Comparison of ENCODE assay signal across 8 cellular contexts in genomic region chr22:37643225-37643847, GRCh38. TPM values are rescaled to one million over a fixed set of nuclear protein-coding genes. Genes with fewer than 3 reads are reported as not detected.
A peak's percentile ranks its signal among the peaks of the same experiment; 100 is the strongest.
DNase-seq lines count a peak whose midpoint lies in the region; ATAC-seq lines count a peak whose summit lies in the region.

No MANE protein-coding gene starts in this region.

- peak overlapping the region; percentile 68 to 91 (median 88) for H3K27ac Mint-ChIP-seq in CD4-positive, alpha-beta memory T cell
- peak overlapping the region; percentile 71 for H3K27ac Mint-ChIP-seq in dendritic cell treated with granulocyte-macrophage colony-stimulating factor and Interleukin-4, amounts not matched to agents 40 ng/mL and 50 ng/mL, for 4 days

- POLR2A ChIA-PET in CD4-positive, alpha-beta memory T cell (lab: Charles Lee; ENCODE audit: partially characterized antibody): interaction anchor here (0.6 to 12.1 kb wide), 13 partner anchors 14 to 1056 kb away, joined by 3 to 247 read pairs (median 7); partner anchors contain the start of genes GGA1, LGALS1, NOL12 and PDXP

- ATAC-seq in GM18858 (IDR thresholded peaks at IDR 0.05; ENCODE audit: unreplicated experiment): no peak

- peak; percentile 75 to 84 (median 80) for DNase-seq in CD4-positive, alpha-beta memory T cell
- DNase-seq in HAP-1 (ENCODE audit: low spot score in 2 of 2): peak; percentile 41 to 93
- peak; percentile 10 for DNase-seq in NCI-H446 treated with DMSO at 0.1 percent for 48 hours (lab: John Stamatoyannopoulos, UW)
- peak; percentile 82 to 83 for DNase-seq in activated CD4-positive, alpha-beta T cell treated with anti-CD3 and anti-CD28 coated beads, Interleukin-2, amount 50 U/mL, for 24 hours (ENCODE audit: low read depth in 1 of 2, low spot score in 1 of 2)
- peak; percentile 67 to 80 for DNase-seq in lung microvascular endothelial cell (ENCODE audit: low read depth in 2 of 2)
- DNase-seq in stimulated activated CD8-positive, alpha-beta memory T cell treated with anti-CD3 and anti-CD28 coated beads, Interleukin-12 subunit alpha, Interleukin-12 subunit beta, amount 100 ng/mL, for 4 hours (ENCODE audit: low read depth): peak; percentile 64

- H3K9me3 ChIP-seq in CD4-positive, alpha-beta memory T cell (ENCODE audit: control insufficient read depth in 1 of 2, low read length in 2 of 2): no peaks in the 10 kb centered on the region
- H3K9me3 ChIP-seq in HAP-1: no peaks in the 10 kb centered on the region

- intact Hi-C loops in CD4-positive, alpha-beta memory T cell (cut with micrococcal nuclease): loop anchor here (1.0 kb wide), 3 partner anchors 20 to 38 kb away; no protein-coding TSS in a partner anchor
- intact Hi-C loops in dendritic cell treated with granulocyte-macrophage colony-stimulating factor and Interleukin-4, amounts not matched to agents 40 ng/mL and 50 ng/mL, for 4 days (cut with micrococcal nuclease): loop anchor here (5.0 kb wide), 1 partner anchor 39 kb away; no protein-coding TSS in a partner anchor

- in situ Hi-C loops in HAP-1 (cut with MboI; ENCODE audit: low sequenced_read_pairs): no loop called here

- peaks cover 44% of the 10 kb centered on the region for H3K4me1 ChIP-seq in CD4-positive, alpha-beta memory T cell (ENCODE audit: insufficient read depth, low read length)
- H3K4me1 ChIP-seq in HAP-1: peaks cover 5% of the 10 kb centered on the region; the same call in 1 of the 2 replicates

- H3K4me3 Mint-ChIP-seq in CD4-positive, alpha-beta memory T cell: peak overlapping the region; percentile 15 to 82 (median 58)
- peak overlapping the region; percentile 40 for H3K4me3 Mint-ChIP-seq in dendritic cell treated with granulocyte-macrophage colony-stimulating factor and Interleukin-4, amounts not matched to agents 40 ng/mL and 50 ng/mL, for 4 days

- H3K36me3 Mint-ChIP-seq in CD4-positive, alpha-beta memory T cell: peaks cover 22 to 53% of the 10 kb centered on the region in 2 donors
- peaks cover 92% of the 10 kb centered on the region for H3K36me3 Mint-ChIP-seq in dendritic cell treated with granulocyte-macrophage colony-stimulating factor and Interleukin-4, amounts not matched to agents 40 ng/mL and 50 ng/mL, for 4 days (ENCODE audit: low read depth)

- no peaks in the 10 kb centered on the region for H3K27me3 ChIP-seq in CD4-positive, alpha-beta memory T cell (ENCODE audit: insufficient read depth, low read length)
- H3K27me3 ChIP-seq in HAP-1 (ENCODE audit: low read depth): no peaks in the 10 kb centered on the region

- H3K36me3 ChIP-seq in CD4-positive, alpha-beta memory T cell (ENCODE audit: insufficient read depth, low read length): peaks cover 62% of the 10 kb centered on the region
- H3K36me3 ChIP-seq in HAP-1 (replicated peaks): peaks cover 13% of the 10 kb centered on the region; the same call in 1 of the 2 replicates

- no peaks in the 10 kb centered on the region for H3K27me3 Mint-ChIP-seq in CD4-positive, alpha-beta memory T cell
- H3K27me3 Mint-ChIP-seq in dendritic cell treated with granulocyte-macrophage colony-stimulating factor and Interleukin-4, amounts not matched to agents 40 ng/mL and 50 ng/mL, for 4 days: no peaks in the 10 kb centered on the region

- H3K27ac ChIP-seq in CD4-positive, alpha-beta memory T cell (ENCODE audit: low read depth, low read length): peak overlapping the region; percentile 45

- no peak overlapping the region for H3K4me3 ChIP-seq in CD4-positive, alpha-beta memory T cell (ENCODE audit: low read length in 2 of 2)
- H3K4me3 ChIP-seq in HAP-1: no peak overlapping the region

- CTCF ChIA-PET in CD4-positive, alpha-beta memory T cell (lab: Charles Lee; ENCODE audit: partially characterized antibody): interaction anchor here (0.9 to 20.3 kb wide), 9 partner anchors 16 to 253 kb away, joined by 3 to 558 read pairs (median 12); partner anchors contain the start of genes GGA1, LGALS1, NOL12 and PDXP

- H3K4me1 Mint-ChIP-seq in CD4-positive, alpha-beta memory T cell: peaks cover 16 to 49% (median 32%) of the 10 kb centered on the region in 4 donors
- H3K4me1 Mint-ChIP-seq in dendritic cell treated with granulocyte-macrophage colony-stimulating factor and Interleukin-4, amounts not matched to agents 40 ng/mL and 50 ng/mL, for 4 days (ENCODE audit: low read depth): peaks cover 55% of the 10 kb centered on the region

- no peaks in the 10 kb centered on the region for H3K9me3 Mint-ChIP-seq in CD4-positive, alpha-beta memory T cell
- no peaks in the 10 kb centered on the region for H3K9me3 Mint-ChIP-seq in dendritic cell treated with granulocyte-macrophage colony-stimulating factor and Interleukin-4, amounts not matched to agents 40 ng/mL and 50 ng/mL, for 4 days

RNA-seq across cellular contexts. Expression of gene SH3BP1, which starts 3.9 kb away (rescaled TPM):
- 10 to 100 TPM; 84.0 to 89.2 TPM for total RNA-seq in CD4-positive, alpha-beta memory T cell
- polyA plus RNA-seq in CD4-positive, alpha-beta memory T cell: 10 to 100 TPM; 17.6 to 30.3 TPM
- 0.40 and 0.87 TPM in 2 replicates for total RNA-seq in lung microvascular endothelial cell

RNA-seq across cellular contexts. Expression of gene PDXP, which starts 15.2 kb away (rescaled TPM):
- 1 to 10 TPM; 7.3 to 9.8 TPM for total RNA-seq in CD4-positive, alpha-beta memory T cell
- 1 to 10 TPM in 1 of 2 donors, under 1 TPM in 1; 0.38 to 7.1 TPM for polyA plus RNA-seq in CD4-positive, alpha-beta memory T cell
- total RNA-seq in lung microvascular endothelial cell: 5.0 and 6.7 TPM in 2 replicates

RNA-seq across cellular contexts. Expression of gene LGALS1, which starts 32.1 kb away (rescaled TPM):
- 10 to 100 TPM; 64.8 to 68.7 TPM for total RNA-seq in CD4-positive, alpha-beta memory T cell
- 100 to 1,000 TPM; 315 to 358 TPM for polyA plus RNA-seq in CD4-positive, alpha-beta memory T cell
- 2,589 and 6,877 TPM in 2 replicates for total RNA-seq in lung microvascular endothelial cell

RNA-seq across cellular contexts. Expression of gene GGA1, which starts 34.7 kb away (rescaled TPM):
- total RNA-seq in CD4-positive, alpha-beta memory T cell: 100 to 1,000 TPM; 108 to 109 TPM
- 10 to 100 TPM; 16.3 to 26.7 TPM for polyA plus RNA-seq in CD4-positive, alpha-beta memory T cell
- 29.2 and 85.3 TPM in 2 replicates for total RNA-seq in lung microvascular endothelial cell

RNA-seq across cellular contexts. Expression of gene NOL12, which starts 42.8 kb away (rescaled TPM):
- 10 to 100 TPM; 50.3 to 52.0 TPM for total RNA-seq in CD4-positive, alpha-beta memory T cell
- polyA plus RNA-seq in CD4-positive, alpha-beta memory T cell: 10 to 100 TPM; 38.8 to 51.6 TPM
- total RNA-seq in lung microvascular endothelial cell: 13.5 and 18.1 TPM in 2 replicates

Comparison
In these comparisons a context has a peak if more than half of its experiments do, and no peak if none do; other contexts are left out.
1. DNase-seq: peak in every context shown above with its lines; median percentile 82 in activated CD4-positive, alpha-beta T cell treated with anti-CD3 and anti-CD28 coated beads, Interleukin-2, amount 50 U/mL, for 24 hours; 80 in CD4-positive, alpha-beta memory T cell; 74 in lung microvascular endothelial cell; 67 in HAP-1; 64 in stimulated activated CD8-positive, alpha-beta memory T cell treated with anti-CD3 and anti-CD28 coated beads, Interleukin-12 subunit alpha, Interleukin-12 subunit beta, amount 100 ng/mL, for 4 hours; 10 in NCI-H446 treated with DMSO at 0.1 percent for 48 hours.
2. RNA of gene SH3BP1, which starts 3.9 kb away (total RNA-seq): 84.0 to 89.2 TPM in CD4-positive, alpha-beta memory T cell; 0.40 to 0.87 TPM in lung microvascular endothelial cell; every median in the first group is over 10 times any median in the second.
3. RNA of gene LGALS1, which starts 32.1 kb away (total RNA-seq): 2,589 to 6,877 TPM in lung microvascular endothelial cell; 64.8 to 68.7 TPM in CD4-positive, alpha-beta memory T cell; every median in the first group is over 10 times any median in the second.